8 cellular contexts compared by ENCODE assay signal in genomic region chr18:21820035-21820810, GRCh38.
DNase-seq lines count a peak whose midpoint lies in the region; ATAC-seq and TF ChIP-seq lines count a peak whose summit lies in the region.

No MANE protein-coding gene starts in this region.

- H3K36me3 ChIP-seq in BE2C (no peaks in the 10 kb centered on the region), ascending aorta (peaks cover 8 to 13% of the 10 kb centered on the region in 2 donors)

- no peak overlapping the region for H3K27ac ChIP-seq in ascending aorta

- H3K36me3 Mint-ChIP-seq in HFFc6 (ENCODE audit: low read depth) = no peaks in the 10 kb centered on the region; the same call in 1 of the 2 replicates
- peaks cover 29% of the 10 kb centered on the region for H3K36me3 Mint-ChIP-seq in activated CD4-positive, alpha-beta T cell treated with anti-CD3 and anti-CD28 coated beads, Interleukin-2, amount 10 ng/mL, durations not matched to agents 7 days and 5 days (ENCODE audit: low read depth)

- H3K27me3 ChIP-seq in BE2C (no peaks in the 10 kb centered on the region), ascending aorta (no peaks in the 10 kb centered on the region)

- no peaks in the 10 kb centered on the region; the same call in 1 of the 2 replicates for H3K27me3 Mint-ChIP-seq in HFFc6 (ENCODE audit: insufficient read depth)
- no peaks in the 10 kb centered on the region for H3K27me3 Mint-ChIP-seq in activated CD4-positive, alpha-beta T cell treated with anti-CD3 and anti-CD28 coated beads, Interleukin-2, amount 10 ng/mL, durations not matched to agents 7 days and 5 days

- H3K27ac Mint-ChIP-seq in HFFc6 = no peak overlapping the region
- no peak overlapping the region for H3K27ac Mint-ChIP-seq in activated CD4-positive, alpha-beta T cell treated with anti-CD3 and anti-CD28 coated beads, Interleukin-2, amount 10 ng/mL, durations not matched to agents 7 days and 5 days

- peaks cover 5% of the 10 kb centered on the region; the same call in 1 of the 2 replicates for H3K4me1 Mint-ChIP-seq in HFFc6 (ENCODE audit: low read depth)
- no peaks in the 10 kb centered on the region for H3K4me1 Mint-ChIP-seq in activated CD4-positive, alpha-beta T cell treated with anti-CD3 and anti-CD28 coated beads, Interleukin-2, amount 10 ng/mL, durations not matched to agents 7 days and 5 days

- H3K4me1 ChIP-seq in BE2C (no peaks in the 10 kb centered on the region), ascending aorta (no peaks in the 10 kb centered on the region)

- no peaks in the 10 kb centered on the region for H3K9me3 Mint-ChIP-seq in HFFc6
- no peaks in the 10 kb centered on the region for H3K9me3 Mint-ChIP-seq in activated CD4-positive, alpha-beta T cell treated with anti-CD3 and anti-CD28 coated beads, Interleukin-2, amount 10 ng/mL, durations not matched to agents 7 days and 5 days

- H3K4me3 ChIP-seq in BE2C (ENCODE audit: low read depth, low read length) = no peak overlapping the region
- no peak overlapping the region for H3K4me3 ChIP-seq in ascending aorta

- no peak overlapping the region for H3K4me3 Mint-ChIP-seq in HFFc6
- no peak overlapping the region for H3K4me3 Mint-ChIP-seq in activated CD4-positive, alpha-beta T cell treated with anti-CD3 and anti-CD28 coated beads, Interleukin-2, amount 10 ng/mL, durations not matched to agents 7 days and 5 days

- CTCF ChIA-PET in activated CD4-positive, alpha-beta T cell treated with anti-CD3 and anti-CD28 coated beads, Interleukin-2, amount 10 ng/mL, durations not matched to agents 7 days and 5 days (lab: Charles Lee) = interaction anchor here (1.2 kb wide), 1 partner anchor 13 kb away, joined by 4 read pairs; no protein-coding TSS in a partner anchor

- TF ChIP-seq CTCF in BE2C (IDR thresholded peaks at IDR 0.05; ENCODE audit: low read depth, low read length) (peak; percentile 43), HFFc6 (IDR thresholded peaks at IDR 0.05) (peak; percentile 81), ascending aorta (IDR thresholded peaks at IDR 0.05) (peak; percentile 26 to 67 (median 57))

- no peak for ATAC-seq in GM21367 (IDR thresholded peaks at IDR 0.05; ENCODE audit: unreplicated experiment)

- POLR2A ChIA-PET in activated CD4-positive, alpha-beta T cell treated with anti-CD3 and anti-CD28 coated beads, Interleukin-2, amount 10 ng/mL, durations not matched to agents 7 days and 5 days (lab: Charles Lee) = no interaction called here

- intact Hi-C loops in ascending aorta (cut with DNase I) = loop anchor here (1.0 kb wide), 1 partner anchor 31 kb away; no protein-coding TSS in a partner anchor

- DNase-seq in BE2C (no peak), HFFc6 (peak; percentile 16), ascending aorta (ENCODE audit: low spot score in 2 of 2) (no peak), left kidney (ENCODE audit: low read depth, low spot score) (peak; percentile 41)
- DNase-seq in activated CD4-positive, CD25-positive, alpha-beta regulatory T cell treated with anti-CD3 and anti-CD28 coated beads, Interleukin-2, amount 50 U/mL, for 72 hours = no peak
- no peak for DNase-seq in activated CD4-positive, alpha-beta T cell treated with anti-CD3 and anti-CD28 coated beads, Interleukin-2, amount 10 ng/mL, durations not matched to agents 7 days and 5 days
- DNase-seq in NK-92 treated with Interleukin-12 subunit alpha and Interleukin-12 subunit beta, amount 100 ng/mL, for 24 hours (lab: John Stamatoyannopoulos, UW) = no peak

- no peaks in the 10 kb centered on the region for H3K9me3 ChIP-seq in BE2C
- H3K9me3 ChIP-seq in ascending aorta = no peaks in the 10 kb centered on the region

Comparison
In these comparisons a context has a peak if more than half of its experiments do, and no peak if none do; other contexts are left out.
1. DNase-seq: peak in HFFc6 (single experiment) and left kidney (single experiment); none in BE2C (single experiment), ascending aorta (0 of 2), activated CD4-positive, CD25-positive, alpha-beta regulatory T cell treated with anti-CD3 and anti-CD28 coated beads, Interleukin-2, amount 50 U/mL, for 72 hours (single experiment), activated CD4-positive, alpha-beta T cell treated with anti-CD3 and anti-CD28 coated beads, Interleukin-2, amount 10 ng/mL, durations not matched to agents 7 days and 5 days (single experiment) and NK-92 treated with Interleukin-12 subunit alpha and Interleukin-12 subunit beta, amount 100 ng/mL, for 24 hours (single experiment).
2. Peak in every context shown above with its lines, with median percentiles within 50 percentile points of each other: CTCF ChIP-seq.